8 cellular contexts compared by ENCODE assay signal in the genomic region with DNA sequence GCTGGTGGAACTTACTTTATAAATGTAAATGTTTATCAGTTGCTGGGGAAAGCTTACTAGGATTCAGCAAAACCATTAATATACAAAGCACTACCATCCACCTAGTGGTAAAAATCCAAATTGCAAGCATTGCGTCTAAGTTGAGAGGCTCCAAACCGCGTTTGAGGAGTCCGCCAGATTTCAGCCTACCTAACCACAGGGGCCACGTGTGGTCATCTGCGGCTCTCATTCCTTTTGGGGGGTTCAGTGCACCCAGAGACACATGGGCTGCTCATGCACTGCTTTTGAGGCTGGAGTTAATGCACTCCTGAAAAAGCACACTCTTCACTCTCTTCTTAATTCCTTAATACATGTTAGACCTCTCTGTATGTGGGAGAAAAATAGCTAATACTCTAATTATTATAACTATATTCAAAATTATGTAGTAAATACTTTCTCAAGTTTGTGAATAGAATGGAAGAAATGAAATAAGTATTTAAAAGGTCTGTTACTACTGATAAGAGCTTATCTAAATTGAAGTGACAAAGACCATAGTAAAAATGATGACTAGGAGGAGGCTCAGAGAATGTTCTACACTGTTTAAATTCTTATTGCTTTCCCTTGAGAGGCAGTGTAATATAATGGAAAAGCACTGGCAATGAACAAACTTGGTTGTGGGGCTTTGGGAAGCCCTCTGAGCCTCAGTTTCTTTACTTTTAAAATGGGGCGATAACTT. TPM values are rescaled to one million over a fixed set of nuclear protein-coding genes. Genes with fewer than 3 reads are reported as not detected.
DNase-seq lines count a peak whose midpoint lies in the region; ATAC-seq and TF ChIP-seq lines count a peak whose summit lies in the region.

No MANE protein-coding gene starts in this region.

- H3K27ac Mint-ChIP-seq in WTC11 (no peak overlapping the region), endothelial cell (ENCODE audit: unreplicated experiment) (peak overlapping the region; percentile 18)

- peak; percentile 90 for ATAC-seq in WTC11
- ATAC-seq in mucosa of descending colon, result peak; percentile 75
- no peak for ATAC-seq in HG02763 (IDR thresholded peaks at IDR 0.05; ENCODE audit: unreplicated experiment)

- peaks cover 5% of the 10 kb centered on the region for H3K4me1 Mint-ChIP-seq in WTC11
- no peaks in the 10 kb centered on the region for H3K4me1 Mint-ChIP-seq in endothelial cell (ENCODE audit: unreplicated experiment)

- DNase-seq in Caki2 (ENCODE audit: low read depth) (peak; percentile 57), GOT3 (lab: John Stamatoyannopoulos, UW) (peak; percentile 1), NCI-H2196 treated with DMSO at 0.1 percent for 48 hours (lab: John Stamatoyannopoulos, UW; ENCODE audit: unreplicated experiment) (peak; percentile 39), WTC11 (ENCODE audit: low spot score) (peak; percentile 44), endothelial cell (ENCODE audit: low spot score) (peak; percentile 61), mucosa of descending colon (peak in 2 of 3 donors; percentile 27 to 81), posterior vena cava (ENCODE audit: low spot score) (no peak)

- H3K4me3 ChIP-seq in mucosa of descending colon, result no peak overlapping the region

- peak; percentile 74 for TF ChIP-seq CTCF in WTC11 (IDR thresholded peaks at IDR 0.05)
- TF ChIP-seq CTCF in endothelial cell (IDR thresholded peaks at IDR 0.05; ENCODE audit: unreplicated experiment), result peak; percentile 87
- peak; percentile 57 for TF ChIP-seq CTCF in mucosa of descending colon (IDR thresholded peaks at IDR 0.05)

- intact Hi-C loops in mucosa of descending colon (cut with DNase I, micrococcal nuclease), result loop anchor here in 1 of 2 donors (5.0 kb wide), 1 partner anchor 84 kb away; no protein-coding TSS in a partner anchor
- intact Hi-C loops in posterior vena cava (cut with DNase I), result no loop called here

- POLR2A ChIA-PET in WTC11 (lab: Charles Lee), result no interaction called here

- peaks cover 16% of the 10 kb centered on the region for H3K4me1 ChIP-seq in mucosa of descending colon (ENCODE audit: low read depth)

- H3K27me3 Mint-ChIP-seq in WTC11 (ENCODE audit: low read depth) (peaks cover 3% of the 10 kb centered on the region; the same call in 1 of the 2 replicates), endothelial cell (ENCODE audit: unreplicated experiment) (peaks cover 7% of the 10 kb centered on the region)

- peaks cover 17% of the 10 kb centered on the region for H3K9me3 Mint-ChIP-seq in WTC11
- H3K9me3 Mint-ChIP-seq in endothelial cell (ENCODE audit: unreplicated experiment), result no peaks in the 10 kb centered on the region

- H3K9me3 ChIP-seq in mucosa of descending colon, result no peaks in the 10 kb centered on the region

- H3K36me3 ChIP-seq in mucosa of descending colon (ENCODE audit: low read depth), result no peaks in the 10 kb centered on the region

- H3K4me3 Mint-ChIP-seq in WTC11 (no peak overlapping the region), endothelial cell (ENCODE audit: unreplicated experiment) (no peak overlapping the region)

- in situ Hi-C loops in Caki2 (cut with HindIII; ENCODE audit: low pct_unique_long_range_greater_than_20kb, low sequenced_read_pairs), result no loop called here

- CTCF ChIA-PET in WTC11 (lab: Charles Lee), result interaction anchor here (0.6 to 2.0 kb wide), 14 partner anchors 8 to 868 kb away, joined by 3 to 12 read pairs (median 3); no protein-coding TSS in a partner anchor

- H3K36me3 Mint-ChIP-seq in WTC11 (peaks cover 9% of the 10 kb centered on the region), endothelial cell (ENCODE audit: low read depth, unreplicated experiment) (no peaks in the 10 kb centered on the region)

TF ChIP-seq in WTC11, 78 proteins besides CTCF, POLR2A, EP300 and RAD21 (continues in another document):
- no peak for TF ChIP-seq FOXJ3 (CRISPR knock-in tag; IDR thresholded peaks at IDR 0.05; ENCODE audit: borderline replicate concordance)
- TF ChIP-seq ARID4B (CRISPR knock-in tag; IDR thresholded peaks at IDR 0.05; ENCODE audit: borderline replicate concordance), result no peak
- TF ChIP-seq, protein P1, sequence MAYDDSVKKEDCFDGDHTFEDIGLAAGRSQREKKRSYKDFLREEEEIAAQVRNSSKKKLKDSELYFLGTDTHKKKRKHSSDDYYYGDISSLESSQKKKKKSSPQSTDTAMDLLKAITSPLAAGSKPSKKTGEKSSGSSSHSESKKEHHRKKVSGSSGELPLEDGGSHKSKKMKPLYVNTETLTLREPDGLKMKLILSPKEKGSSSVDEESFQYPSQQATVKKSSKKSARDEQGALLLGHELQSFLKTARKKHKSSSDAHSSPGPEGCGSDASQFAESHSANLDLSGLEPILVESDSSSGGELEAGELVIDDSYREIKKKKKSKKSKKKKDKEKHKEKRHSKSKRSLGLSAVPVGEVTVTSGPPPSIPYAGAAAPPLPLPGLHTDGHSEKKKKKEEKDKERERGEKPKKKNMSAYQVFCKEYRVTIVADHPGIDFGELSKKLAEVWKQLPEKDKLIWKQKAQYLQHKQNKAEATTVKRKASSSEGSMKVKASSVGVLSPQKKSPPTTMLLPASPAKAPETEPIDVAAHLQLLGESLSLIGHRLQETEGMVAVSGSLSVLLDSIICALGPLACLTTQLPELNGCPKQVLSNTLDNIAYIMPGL (CRISPR knock-in tag; IDR thresholded peaks at IDR 0.05), result no peak
- no peak for TF ChIP-seq JAZF1 (CRISPR knock-in tag; IDR thresholded peaks at IDR 0.05)
- TF ChIP-seq, protein P2, sequence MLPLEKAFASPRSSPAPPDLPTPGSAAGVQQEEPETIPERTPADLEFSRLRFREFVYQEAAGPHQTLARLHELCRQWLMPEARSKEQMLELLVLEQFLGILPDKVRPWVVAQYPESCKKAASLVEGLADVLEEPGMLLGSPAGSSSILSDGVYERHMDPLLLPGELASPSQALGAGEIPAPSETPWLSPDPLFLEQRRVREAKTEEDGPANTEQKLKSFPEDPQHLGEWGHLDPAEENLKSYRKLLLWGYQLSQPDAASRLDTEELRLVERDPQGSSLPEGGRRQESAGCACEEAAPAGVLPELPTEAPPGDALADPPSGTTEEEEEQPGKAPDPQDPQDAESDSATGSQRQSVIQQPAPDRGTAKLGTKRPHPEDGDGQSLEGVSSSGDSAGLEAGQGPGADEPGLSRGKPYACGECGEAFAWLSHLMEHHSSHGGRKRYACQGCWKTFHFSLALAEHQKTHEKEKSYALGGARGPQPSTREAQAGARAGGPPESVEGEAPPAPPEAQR (CRISPR knock-in tag; IDR thresholded peaks at IDR 0.05), result no peak
- no peak for TF ChIP-seq SOX15 (CRISPR knock-in tag; IDR thresholded peaks at IDR 0.05)

RNA-seq across cellular contexts. Expression of gene MANSC4, which starts 41.4 kb away (rescaled TPM):
- not detected in 2 replicates for total RNA-seq in Caki2 (2014; rRNA removed; shearing (Covaris generic); ENCODE audit: low replicate concordance)
- total RNA-seq in WTC11 (2021) (not detected in 3 replicates), endothelial cell (ENCODE audit: unreplicated experiment) (not detected), mucosa of descending colon (not detected), posterior vena cava (not detected)

RNA-seq across cellular contexts. Expression of gene KLHL42, which starts 41.4 kb away (rescaled TPM):
- total RNA-seq in Caki2 (2014; rRNA removed; shearing (Covaris generic); ENCODE audit: low replicate concordance), result 12.8 and 19.7 TPM in 2 replicates
- total RNA-seq in WTC11 (2021), result 20.7 to 24.2 TPM (median 23.2 TPM) in 3 replicates
- 27.3 TPM for total RNA-seq in endothelial cell (ENCODE audit: unreplicated experiment)
- total RNA-seq in mucosa of descending colon, result 10 to 100 TPM; 14.4 to 48.6 (median 24.0) TPM
- total RNA-seq in posterior vena cava, result 10 to 100 TPM; 48.2 to 48.9 TPM
